In the genomic region with DNA sequence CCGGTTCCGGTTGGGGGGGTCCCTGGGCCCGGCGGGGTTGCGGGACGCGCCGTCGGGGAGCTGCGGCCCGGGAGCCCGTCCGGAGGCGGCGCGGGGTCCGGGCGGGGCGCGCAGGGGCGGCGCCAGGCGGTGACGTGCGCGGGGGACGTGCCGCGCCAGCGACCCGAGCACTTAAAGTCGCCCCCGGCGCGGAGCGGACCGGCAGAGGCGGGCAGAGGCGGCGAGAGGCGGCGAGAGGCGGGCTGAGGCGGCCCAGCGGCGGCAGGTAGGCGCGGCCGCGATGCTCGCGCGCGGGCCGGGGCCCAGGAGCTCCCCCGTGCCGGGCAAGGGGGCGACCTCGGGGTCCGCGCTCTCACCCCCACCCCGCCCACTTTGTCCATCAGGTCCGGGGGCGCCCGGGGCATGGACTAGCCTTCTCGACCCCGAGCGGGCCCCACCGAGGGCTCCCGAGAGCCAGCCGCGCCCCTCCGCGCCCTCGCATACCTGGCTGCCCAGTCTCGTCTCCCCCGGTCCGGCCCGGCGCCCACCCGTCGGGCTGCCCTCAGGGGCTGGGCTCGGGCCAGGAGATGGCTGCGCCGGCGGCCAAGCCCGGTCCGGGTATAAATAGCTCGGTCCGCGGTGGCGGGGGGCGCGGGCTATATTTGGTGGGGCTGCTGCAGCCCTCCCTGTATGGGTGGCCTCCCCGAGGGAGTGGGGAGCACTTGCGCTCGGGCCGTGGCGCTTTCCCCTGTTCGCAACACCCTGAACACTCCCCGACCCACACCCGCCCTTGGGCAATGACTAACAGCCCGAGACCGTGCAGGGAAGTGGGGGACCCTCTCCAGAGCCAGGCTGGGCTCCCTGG, we compare ENCODE assay signal across 8 cellular contexts. TPM values are rescaled to one million over a fixed set of nuclear protein-coding genes. Genes with fewer than 3 reads are reported as not detected.
DNase-seq lines count a peak whose midpoint lies in the region; ATAC-seq and TF ChIP-seq lines count a peak whose summit lies in the region.

Gene SLC16A3, plus strand, starts transcription at position 201 of the 844 bp plus-strand sequence. CDS start 6,967 bp downstream, outside the sequence.

- H3K36me3 ChIP-seq in KOPT-K1 (ENCODE audit: insufficient read depth, low read length) (no peaks in the 10 kb centered on the region), liver (ENCODE audit: control insufficient read depth in 4 of 4, insufficient read depth in 3 of 4, low read depth in 1 of 4, low read length in 3 of 4) (no peaks in the 10 kb centered on the region)

- H3K4me1 Mint-ChIP-seq in activated B cell treated with CpG ODN at 0.5 μM for 24 hours: peaks cover 27% of the 10 kb centered on the region

- no peaks in the 10 kb centered on the region for H3K27me3 ChIP-seq in liver (ENCODE audit: control insufficient read depth in 4 of 4, insufficient read depth in 4 of 4, low read length in 3 of 4)

- H3K9me3 ChIP-seq in KOPT-K1 (ENCODE audit: insufficient read depth, low read length, poor library complexity, severe bottlenecking) (no peaks in the 10 kb centered on the region), liver (ENCODE audit: control insufficient read depth in 4 of 4, low read length in 3 of 4) (no peaks in the 10 kb centered on the region)

- TF ChIP-seq CTCF in activated B cell treated with CpG ODN at 0.5 μM for 24 hours (IDR thresholded peaks at IDR 0.05): no peak
- no peak for TF ChIP-seq CTCF in liver (IDR thresholded peaks at IDR 0.05; ENCODE audit: low read depth, low read length, missing input control)

- no peaks in the 10 kb centered on the region for H3K36me3 Mint-ChIP-seq in activated B cell treated with CpG ODN at 0.5 μM for 24 hours (ENCODE audit: low read depth)

- intact Hi-C loops in activated B cell treated with CpG ODN at 0.5 μM for 24 hours (cut with micrococcal nuclease): loop anchor here (1.0 to 5.0 kb wide), 5 partner anchors 13 to 192 kb away; partner anchors contain the start of genes CCDC57 and DCXR

- H3K9ac ChIP-seq in liver (ENCODE audit: low read depth in 1 of 2, low read length in 2 of 2): peak within 1 kb of the TSS in 1 of 2 donors; percentile 59

- peak; percentile 45 for ATAC-seq in GM21381 (IDR thresholded peaks at IDR 0.05; ENCODE audit: unreplicated experiment)
- peak; percentile 65 for ATAC-seq in activated B cell treated with CpG ODN at 0.5 μM for 24 hours (ENCODE audit: low read depth)

- peak within 1 kb of the TSS; percentile 82 for H3K27ac Mint-ChIP-seq in activated B cell treated with CpG ODN at 0.5 μM for 24 hours

- no peaks in the 10 kb centered on the region for H3K27me3 Mint-ChIP-seq in activated B cell treated with CpG ODN at 0.5 μM for 24 hours

- CTCF ChIA-PET in activated B cell treated with CpG ODN at 0.5 μM for 24 hours (lab: Charles Lee): interaction anchor here (2.0 kb wide), 1 partner anchor 23 kb away, joined by 8 read pairs; no protein-coding TSS in a partner anchor

- H3K27ac ChIP-seq in KOPT-K1 (ENCODE audit: low read depth, low read length, poor library complexity, severe bottlenecking): peak within 1 kb of the TSS; percentile 71
- peak within 1 kb of the TSS; percentile 79 to 86 for H3K27ac ChIP-seq in liver (ENCODE audit: low read depth in 1 of 2, low read length in 2 of 2)

- peak within 1 kb of the TSS; percentile 87 for H3K4me3 Mint-ChIP-seq in activated B cell treated with CpG ODN at 0.5 μM for 24 hours

- 6% methylated on average over 104 of the region's 104 CpGs for WGBS in liver

- H3K4me3 ChIP-seq in liver (ENCODE audit: low read depth in 1 of 3, low read length in 3 of 3): peak within 1 kb of the TSS in 1 of 3 donors; percentile 57

- POLR2A ChIA-PET in activated B cell treated with CpG ODN at 0.5 μM for 24 hours (lab: Charles Lee): interaction anchor here (0.5 to 4.0 kb wide), 14 partner anchors 8 to 722 kb away, joined by 3 to 60 read pairs (median 4); partner anchors contain the start of genes CCDC57, CENPX, CSNK1D and DCXR

- H3K9me3 Mint-ChIP-seq in activated B cell treated with CpG ODN at 0.5 μM for 24 hours: no peaks in the 10 kb centered on the region

- DNase-seq in D341Med (ENCODE audit: low spot score) (peak; percentile 79), activated B cell treated with CpG ODN at 0.5 μM for 24 hours (peak; percentile 74), dermis blood vessel endothelial cell (peak; percentile 81), cerebellum (ENCODE audit: low spot score) (no peak)
- peak; percentile 31 to 48 for DNase-seq in stimulated activated CD8-positive, alpha-beta memory T cell treated with anti-CD3 and anti-CD28 coated beads, Interleukin-7, amount 100 ng/mL, for 1 hour (ENCODE audit: low read depth in 2 of 2)

- peaks cover 3 to 24% (median 12%) of the 10 kb centered on the region in 4 donors for H3K4me1 ChIP-seq in liver (ENCODE audit: control insufficient read depth in 4 of 4, insufficient read depth in 4 of 4, low read length in 3 of 4)

- TF ChIP-seq RAD21 in liver (IDR thresholded peaks at IDR 0.05): no peak

TF ChIP-seq in liver, 16 proteins besides CTCF, POLR2A, EP300 and RAD21:
- no peak for TF ChIP-seq TAF1 (conservative IDR thresholded peaks at IDR 0.05)
- no peak for TF ChIP-seq RXRA (IDR thresholded peaks at IDR 0.05)
- TF ChIP-seq YY1 (IDR thresholded peaks at IDR 0.05): no peak
- TF ChIP-seq ZBTB33 (IDR thresholded peaks at IDR 0.05): no peak
- no peak for TF ChIP-seq JUND (IDR thresholded peaks at IDR 0.05)
- no peak for TF ChIP-seq FOXA2 (IDR thresholded peaks at IDR 0.05)
- no peak for TF ChIP-seq HNF4G (IDR thresholded peaks at IDR 0.05)
- no peak for TF ChIP-seq HNF4A (conservative IDR thresholded peaks at IDR 0.05)
- no peak for TF ChIP-seq ATF3 (IDR thresholded peaks at IDR 0.05)
- TF ChIP-seq, protein P1, sequence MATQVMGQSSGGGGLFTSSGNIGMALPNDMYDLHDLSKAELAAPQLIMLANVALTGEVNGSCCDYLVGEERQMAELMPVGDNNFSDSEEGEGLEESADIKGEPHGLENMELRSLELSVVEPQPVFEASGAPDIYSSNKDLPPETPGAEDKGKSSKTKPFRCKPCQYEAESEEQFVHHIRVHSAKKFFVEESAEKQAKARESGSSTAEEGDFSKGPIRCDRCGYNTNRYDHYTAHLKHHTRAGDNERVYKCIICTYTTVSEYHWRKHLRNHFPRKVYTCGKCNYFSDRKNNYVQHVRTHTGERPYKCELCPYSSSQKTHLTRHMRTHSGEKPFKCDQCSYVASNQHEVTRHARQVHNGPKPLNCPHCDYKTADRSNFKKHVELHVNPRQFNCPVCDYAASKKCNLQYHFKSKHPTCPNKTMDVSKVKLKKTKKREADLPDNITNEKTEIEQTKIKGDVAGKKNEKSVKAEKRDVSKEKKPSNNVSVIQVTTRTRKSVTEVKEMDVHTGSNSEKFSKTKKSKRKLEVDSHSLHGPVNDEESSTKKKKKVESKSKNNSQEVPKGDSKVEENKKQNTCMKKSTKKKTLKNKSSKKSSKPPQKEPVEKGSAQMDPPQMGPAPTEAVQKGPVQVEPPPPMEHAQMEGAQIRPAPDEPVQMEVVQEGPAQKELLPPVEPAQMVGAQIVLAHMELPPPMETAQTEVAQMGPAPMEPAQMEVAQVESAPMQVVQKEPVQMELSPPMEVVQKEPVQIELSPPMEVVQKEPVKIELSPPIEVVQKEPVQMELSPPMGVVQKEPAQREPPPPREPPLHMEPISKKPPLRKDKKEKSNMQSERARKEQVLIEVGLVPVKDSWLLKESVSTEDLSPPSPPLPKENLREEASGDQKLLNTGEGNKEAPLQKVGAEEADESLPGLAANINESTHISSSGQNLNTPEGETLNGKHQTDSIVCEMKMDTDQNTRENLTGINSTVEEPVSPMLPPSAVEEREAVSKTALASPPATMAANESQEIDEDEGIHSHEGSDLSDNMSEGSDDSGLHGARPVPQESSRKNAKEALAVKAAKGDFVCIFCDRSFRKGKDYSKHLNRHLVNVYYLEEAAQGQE (IDR thresholded peaks at IDR 0.05): no peak
- TF ChIP-seq EGR1 (IDR thresholded peaks at IDR 0.05; ENCODE audit: low read depth in 2 of 2): no peak
- no peak for TF ChIP-seq SP1 (IDR thresholded peaks at IDR 0.05)
- TF ChIP-seq GABPA (IDR thresholded peaks at IDR 0.05 in 1 of 2, conservative IDR thresholded peaks at IDR 0.05 in 1 of 2): no peak
- no peak for TF ChIP-seq FOXA1 (IDR thresholded peaks at IDR 0.05)
- TF ChIP-seq MAX (IDR thresholded peaks at IDR 0.05): no peak
- no peak for TF ChIP-seq NR2F2 (IDR thresholded peaks at IDR 0.05)

RNA-seq across cellular contexts. Expression of gene SLC16A3, which starts in this region (rescaled TPM):
- total RNA-seq in activated B cell treated with CpG ODN at 0.5 μM for 24 hours: 24.6 and 26.5 TPM in 2 replicates
- total RNA-seq in dermis blood vessel endothelial cell: 99.4 and 121 TPM in 2 replicates
- 10 to 100 TPM in 1 of 2 donors, 1 to 10 TPM in 1; 9.2 to 10.5 TPM for total RNA-seq in liver
- 1 to 10 TPM; 1.1 to 8.4 TPM for polyA plus RNA-seq in liver
- total RNA-seq in cerebellum: 3.7 TPM
